In the genomic region with DNA sequence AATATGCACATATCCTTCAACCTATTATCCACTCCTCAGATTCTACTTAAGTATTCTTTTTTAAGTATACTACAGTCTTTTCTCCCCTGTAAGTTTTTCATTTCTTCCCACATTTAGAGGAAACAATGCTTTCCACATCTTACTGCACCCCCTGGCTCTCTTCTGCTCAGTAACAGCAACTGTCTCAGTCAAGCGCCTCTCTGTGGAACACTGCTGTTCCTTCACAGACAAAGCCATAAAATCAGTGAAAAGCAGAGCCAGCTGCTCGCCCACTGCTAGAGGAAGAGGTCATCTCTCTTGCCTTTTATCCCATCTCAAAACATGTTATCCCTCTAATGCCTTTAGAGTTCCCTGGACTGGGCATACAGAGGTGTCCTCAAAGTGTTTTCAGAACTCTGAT, we compare ENCODE assay signal across 2 cellular contexts.
TF ChIP-seq lines count a peak whose summit lies in the region.

No MANE protein-coding gene starts in this region.

TF ChIP-seq in GM23338, 12 proteins besides CTCF, POLR2A, EP300 and RAD21 (continues in another document):
- TF ChIP-seq NANOG (IDR thresholded peaks at IDR 0.05; ENCODE audit: borderline replicate concordance) (no peak), EZH2 (IDR thresholded peaks at IDR 0.05; ENCODE audit: low read depth, unreplicated experiment) (no peak), JUNB (IDR thresholded peaks at IDR 0.05; ENCODE audit: unreplicated experiment) (no peak), EZH2phosphoT487 (IDR thresholded peaks at IDR 0.05; ENCODE audit: unreplicated experiment) (no peak), ZNF331 (CRISPR knock-in tag; IDR thresholded peaks at IDR 0.05; ENCODE audit: low read depth) (no peak), STAT1 (IDR thresholded peaks at IDR 0.05; ENCODE audit: unreplicated experiment) (no peak), CREB1 (CRISPR knock-in tag; IDR thresholded peaks at IDR 0.05; ENCODE audit: low read depth) (no peak)
- TF ChIP-seq, protein P1, sequence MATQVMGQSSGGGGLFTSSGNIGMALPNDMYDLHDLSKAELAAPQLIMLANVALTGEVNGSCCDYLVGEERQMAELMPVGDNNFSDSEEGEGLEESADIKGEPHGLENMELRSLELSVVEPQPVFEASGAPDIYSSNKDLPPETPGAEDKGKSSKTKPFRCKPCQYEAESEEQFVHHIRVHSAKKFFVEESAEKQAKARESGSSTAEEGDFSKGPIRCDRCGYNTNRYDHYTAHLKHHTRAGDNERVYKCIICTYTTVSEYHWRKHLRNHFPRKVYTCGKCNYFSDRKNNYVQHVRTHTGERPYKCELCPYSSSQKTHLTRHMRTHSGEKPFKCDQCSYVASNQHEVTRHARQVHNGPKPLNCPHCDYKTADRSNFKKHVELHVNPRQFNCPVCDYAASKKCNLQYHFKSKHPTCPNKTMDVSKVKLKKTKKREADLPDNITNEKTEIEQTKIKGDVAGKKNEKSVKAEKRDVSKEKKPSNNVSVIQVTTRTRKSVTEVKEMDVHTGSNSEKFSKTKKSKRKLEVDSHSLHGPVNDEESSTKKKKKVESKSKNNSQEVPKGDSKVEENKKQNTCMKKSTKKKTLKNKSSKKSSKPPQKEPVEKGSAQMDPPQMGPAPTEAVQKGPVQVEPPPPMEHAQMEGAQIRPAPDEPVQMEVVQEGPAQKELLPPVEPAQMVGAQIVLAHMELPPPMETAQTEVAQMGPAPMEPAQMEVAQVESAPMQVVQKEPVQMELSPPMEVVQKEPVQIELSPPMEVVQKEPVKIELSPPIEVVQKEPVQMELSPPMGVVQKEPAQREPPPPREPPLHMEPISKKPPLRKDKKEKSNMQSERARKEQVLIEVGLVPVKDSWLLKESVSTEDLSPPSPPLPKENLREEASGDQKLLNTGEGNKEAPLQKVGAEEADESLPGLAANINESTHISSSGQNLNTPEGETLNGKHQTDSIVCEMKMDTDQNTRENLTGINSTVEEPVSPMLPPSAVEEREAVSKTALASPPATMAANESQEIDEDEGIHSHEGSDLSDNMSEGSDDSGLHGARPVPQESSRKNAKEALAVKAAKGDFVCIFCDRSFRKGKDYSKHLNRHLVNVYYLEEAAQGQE (IDR thresholded peaks at IDR 0.05; ENCODE audit: unreplicated experiment), result no peak
- TF ChIP-seq, protein P2, sequence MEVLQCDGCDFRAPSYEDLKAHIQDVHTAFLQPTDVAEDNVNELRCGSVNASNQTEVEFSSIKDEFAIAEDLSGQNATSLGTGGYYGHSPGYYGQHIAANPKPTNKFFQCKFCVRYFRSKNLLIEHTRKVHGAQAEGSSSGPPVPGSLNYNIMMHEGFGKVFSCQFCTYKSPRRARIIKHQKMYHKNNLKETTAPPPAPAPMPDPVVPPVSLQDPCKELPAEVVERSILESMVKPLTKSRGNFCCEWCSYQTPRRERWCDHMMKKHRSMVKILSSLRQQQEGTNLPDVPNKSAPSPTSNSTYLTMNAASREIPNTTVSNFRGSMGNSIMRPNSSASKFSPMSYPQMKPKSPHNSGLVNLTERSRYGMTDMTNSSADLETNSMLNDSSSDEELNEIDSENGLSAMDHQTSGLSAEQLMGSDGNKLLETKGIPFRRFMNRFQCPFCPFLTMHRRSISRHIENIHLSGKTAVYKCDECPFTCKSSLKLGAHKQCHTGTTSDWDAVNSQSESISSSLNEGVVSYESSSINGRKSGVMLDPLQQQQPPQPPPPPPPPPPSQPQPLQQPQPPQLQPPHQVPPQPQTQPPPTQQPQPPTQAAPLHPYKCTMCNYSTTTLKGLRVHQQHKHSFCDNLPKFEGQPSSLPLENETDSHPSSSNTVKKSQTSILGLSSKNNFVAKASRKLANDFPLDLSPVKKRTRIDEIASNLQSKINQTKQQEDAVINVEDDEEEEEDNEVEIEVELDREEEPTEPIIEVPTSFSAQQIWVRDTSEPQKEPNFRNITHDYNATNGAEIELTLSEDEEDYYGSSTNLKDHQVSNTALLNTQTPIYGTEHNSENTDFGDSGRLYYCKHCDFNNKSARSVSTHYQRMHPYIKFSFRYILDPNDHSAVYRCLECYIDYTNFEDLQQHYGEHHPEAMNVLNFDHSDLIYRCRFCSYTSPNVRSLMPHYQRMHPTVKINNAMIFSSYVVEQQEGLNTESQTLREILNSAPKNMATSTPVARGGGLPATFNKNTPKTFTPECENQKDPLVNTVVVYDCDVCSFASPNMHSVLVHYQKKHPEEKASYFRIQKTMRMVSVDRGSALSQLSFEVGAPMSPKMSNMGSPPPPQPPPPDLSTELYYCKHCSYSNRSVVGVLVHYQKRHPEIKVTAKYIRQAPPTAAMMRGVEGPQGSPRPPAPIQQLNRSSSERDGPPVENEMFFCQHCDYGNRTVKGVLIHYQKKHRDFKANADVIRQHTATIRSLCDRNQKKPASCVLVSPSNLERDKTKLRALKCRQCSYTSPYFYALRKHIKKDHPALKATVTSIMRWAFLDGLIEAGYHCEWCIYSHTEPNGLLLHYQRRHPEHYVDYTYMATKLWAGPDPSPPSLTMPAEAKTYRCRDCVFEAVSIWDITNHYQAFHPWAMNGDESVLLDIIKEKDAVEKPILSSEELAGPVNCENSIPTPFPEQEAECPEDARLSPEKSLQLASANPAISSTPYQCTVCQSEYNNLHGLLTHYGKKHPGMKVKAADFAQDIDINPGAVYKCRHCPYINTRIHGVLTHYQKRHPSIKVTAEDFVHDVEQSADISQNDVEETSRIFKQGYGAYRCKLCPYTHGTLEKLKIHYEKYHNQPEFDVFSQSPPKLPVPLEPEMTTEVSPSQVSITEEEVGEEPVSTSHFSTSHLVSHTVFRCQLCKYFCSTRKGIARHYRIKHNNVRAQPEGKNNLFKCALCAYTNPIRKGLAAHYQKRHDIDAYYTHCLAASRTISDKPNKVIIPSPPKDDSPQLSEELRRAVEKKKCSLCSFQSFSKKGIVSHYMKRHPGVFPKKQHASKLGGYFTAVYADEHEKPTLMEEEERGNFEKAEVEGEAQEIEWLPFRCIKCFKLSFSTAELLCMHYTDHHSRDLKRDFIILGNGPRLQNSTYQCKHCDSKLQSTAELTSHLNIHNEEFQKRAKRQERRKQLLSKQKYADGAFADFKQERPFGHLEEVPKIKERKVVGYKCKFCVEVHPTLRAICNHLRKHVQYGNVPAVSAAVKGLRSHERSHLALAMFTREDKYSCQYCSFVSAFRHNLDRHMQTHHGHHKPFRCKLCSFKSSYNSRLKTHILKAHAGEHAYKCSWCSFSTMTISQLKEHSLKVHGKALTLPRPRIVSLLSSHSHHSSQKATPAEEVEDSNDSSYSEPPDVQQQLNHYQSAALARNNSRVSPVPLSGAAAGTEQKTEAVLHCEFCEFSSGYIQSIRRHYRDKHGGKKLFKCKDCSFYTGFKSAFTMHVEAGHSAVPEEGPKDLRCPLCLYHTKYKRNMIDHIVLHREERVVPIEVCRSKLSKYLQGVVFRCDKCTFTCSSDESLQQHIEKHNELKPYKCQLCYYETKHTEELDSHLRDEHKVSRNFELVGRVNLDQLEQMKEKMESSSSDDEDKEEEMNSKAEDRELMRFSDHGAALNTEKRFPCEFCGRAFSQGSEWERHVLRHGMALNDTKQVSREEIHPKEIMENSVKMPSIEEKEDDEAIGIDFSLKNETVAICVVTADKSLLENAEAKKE (CRISPR knock-in tag; IDR thresholded peaks at IDR 0.05), result no peak
- TF ChIP-seq, protein P3, sequence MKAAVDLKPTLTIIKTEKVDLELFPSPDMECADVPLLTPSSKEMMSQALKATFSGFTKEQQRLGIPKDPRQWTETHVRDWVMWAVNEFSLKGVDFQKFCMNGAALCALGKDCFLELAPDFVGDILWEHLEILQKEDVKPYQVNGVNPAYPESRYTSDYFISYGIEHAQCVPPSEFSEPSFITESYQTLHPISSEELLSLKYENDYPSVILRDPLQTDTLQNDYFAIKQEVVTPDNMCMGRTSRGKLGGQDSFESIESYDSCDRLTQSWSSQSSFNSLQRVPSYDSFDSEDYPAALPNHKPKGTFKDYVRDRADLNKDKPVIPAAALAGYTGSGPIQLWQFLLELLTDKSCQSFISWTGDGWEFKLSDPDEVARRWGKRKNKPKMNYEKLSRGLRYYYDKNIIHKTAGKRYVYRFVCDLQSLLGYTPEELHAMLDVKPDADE (IDR thresholded peaks at IDR 0.05), result no peak

TF ChIP-seq in K562, 482 proteins besides CTCF, POLR2A, EP300 and RAD21:
- TF ChIP-seq, protein P4, sequence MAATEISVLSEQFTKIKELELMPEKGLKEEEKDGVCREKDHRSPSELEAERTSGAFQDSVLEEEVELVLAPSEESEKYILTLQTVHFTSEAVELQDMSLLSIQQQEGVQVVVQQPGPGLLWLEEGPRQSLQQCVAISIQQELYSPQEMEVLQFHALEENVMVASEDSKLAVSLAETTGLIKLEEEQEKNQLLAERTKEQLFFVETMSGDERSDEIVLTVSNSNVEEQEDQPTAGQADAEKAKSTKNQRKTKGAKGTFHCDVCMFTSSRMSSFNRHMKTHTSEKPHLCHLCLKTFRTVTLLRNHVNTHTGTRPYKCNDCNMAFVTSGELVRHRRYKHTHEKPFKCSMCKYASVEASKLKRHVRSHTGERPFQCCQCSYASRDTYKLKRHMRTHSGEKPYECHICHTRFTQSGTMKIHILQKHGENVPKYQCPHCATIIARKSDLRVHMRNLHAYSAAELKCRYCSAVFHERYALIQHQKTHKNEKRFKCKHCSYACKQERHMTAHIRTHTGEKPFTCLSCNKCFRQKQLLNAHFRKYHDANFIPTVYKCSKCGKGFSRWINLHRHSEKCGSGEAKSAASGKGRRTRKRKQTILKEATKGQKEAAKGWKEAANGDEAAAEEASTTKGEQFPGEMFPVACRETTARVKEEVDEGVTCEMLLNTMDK (IDR thresholded peaks at IDR 0.05; ENCODE audit: borderline replicate concordance, insufficient read depth, low read depth, low read length, poor library complexity, severe bottlenecking), result peak; percentile 13
- no peak for TF ChIP-seq ZNF384 (IDR thresholded peaks at IDR 0.05; ENCODE audit: low read depth, low read length)
